27 cellular contexts compared by ENCODE assay signal in genomic region chr6:97147421-97147820, GRCh38.
"Had no signal": no experiment of that assay in that cellular context is flagged by ENCODE, and none has a peak within 500 bp of the region (broad histone marks: within the 10 kb centered on the region; RNA-seq: fewer than 3 reads in every experiment).

No MANE protein-coding gene starts in this region.

- H3K36me3 ChIP-seq: ovary, right lobe of liver, thoracic aorta, thyroid gland, vagina had no signal

- ATAC-seq: psoas muscle; right cardiac atrium; right lobe of liver; stimulated activated effector memory CD8-positive, alpha-beta T cell treated with anti-CD3 and anti-CD28 coated beads, Interleukin-12 subunit alpha, Interleukin-12 subunit beta, amount 100 ng/mL, for 72 hours; stimulated activated naive B cell treated with anti-CD40 and anti-IgM and Interleukin-4, amounts not matched to agents 10 μg/mL and 1 μg/mL and 100 μg/mL, for 72 hours had no signal

- H3K4me1 ChIP-seq: neural progenitor cell, parathyroid adenoma, psoas muscle, right lobe of liver, sigmoid colon, stomach, thyroid gland, tibial nerve, vagina had no signal

- H3K9ac ChIP-seq: neural progenitor cell, parathyroid adenoma had no signal

- H3K4me2 ChIP-seq: neural progenitor cell had no signal

- H3K9me3 Mint-ChIP-seq: nephron; neural progenitor cell; stimulated activated effector memory CD8-positive, alpha-beta T cell treated with anti-CD3 and anti-CD28 coated beads, Interleukin-12 subunit alpha, Interleukin-12 subunit beta, amount 100 ng/mL, for 72 hours; stimulated activated naive B cell treated with anti-CD40 and anti-IgM and Interleukin-4, amounts not matched to agents 10 μg/mL and 1 μg/mL and 100 μg/mL, for 72 hours; stimulated activated naive CD8-positive, alpha-beta T cell treated with anti-CD3 and anti-CD28 coated beads, Interleukin-15, Interleukin-2, amounts not matched to agents 100 ng/mL and 50 ng/mL, for 24 hours had no signal

- H2AFZ ChIP-seq: neural progenitor cell, parathyroid adenoma had no signal

- H3K27ac Mint-ChIP-seq: nephron; neural progenitor cell; progenitor cell of endocrine pancreas; stimulated activated effector memory CD8-positive, alpha-beta T cell treated with anti-CD3 and anti-CD28 coated beads, Interleukin-12 subunit alpha, Interleukin-12 subunit beta, amount 100 ng/mL, for 72 hours; stimulated activated naive B cell treated with anti-CD40 and anti-IgM and Interleukin-4, amounts not matched to agents 10 μg/mL and 1 μg/mL and 100 μg/mL, for 72 hours; stimulated activated naive CD8-positive, alpha-beta T cell treated with anti-CD3 and anti-CD28 coated beads, Interleukin-15, Interleukin-2, amounts not matched to agents 100 ng/mL and 50 ng/mL, for 24 hours had no signal

- H3K27ac ChIP-seq: neural progenitor cell, ovary, parathyroid adenoma, psoas muscle, right lobe of liver, sigmoid colon, stomach, thoracic aorta, thyroid gland, tibial nerve, upper lobe of left lung, vagina had no signal

- H3K4me1 Mint-ChIP-seq: nephron; neural progenitor cell; stimulated activated effector memory CD8-positive, alpha-beta T cell treated with anti-CD3 and anti-CD28 coated beads, Interleukin-12 subunit alpha, Interleukin-12 subunit beta, amount 100 ng/mL, for 72 hours; stimulated activated naive B cell treated with anti-CD40 and anti-IgM and Interleukin-4, amounts not matched to agents 10 μg/mL and 1 μg/mL and 100 μg/mL, for 72 hours had no signal

- DNase-seq: occipital lobe; ovary; posterior cingulate gyrus; psoas muscle; right cardiac atrium; right lobe of liver; sigmoid colon; small intestine; stimulated activated CD4-positive, alpha-beta T cell treated with anti-CD3 and anti-CD28 coated beads, Interleukin-15, amount 100 ng/mL, for 24 hours; stimulated activated CD4-positive, alpha-beta T cell treated with anti-CD3 and anti-CD28 coated beads, Interleukin-2, amount 100 ng/mL, for 24 hours; stimulated activated CD4-positive, alpha-beta T cell treated with anti-CD3 and anti-CD28 coated beads, Interleukin-2, amount 100 ng/mL, for 48 hours; stimulated activated CD4-positive, alpha-beta T cell treated with anti-CD3 and anti-CD28 coated beads, Interleukin-4, amount 100 ng/mL, for 24 hours; stimulated activated naive B cell treated with anti-CD40 and anti-IgM and Interleukin-4, amounts not matched to agents 10 μg/mL and 1 μg/mL and 100 μg/mL, for 72 hours; stimulated activated naive CD4-positive, alpha-beta T cell treated with Interleukin-2 at 50 U/mL for 16 hours; stomach; thyroid gland; trophoblast cell; upper lobe of left lung had no signal

- H3K27me3 Mint-ChIP-seq: progenitor cell of endocrine pancreas; stimulated activated naive B cell treated with anti-CD40 and anti-IgM and Interleukin-4, amounts not matched to agents 10 μg/mL and 1 μg/mL and 100 μg/mL, for 72 hours; stimulated activated naive CD8-positive, alpha-beta T cell treated with anti-CD3 and anti-CD28 coated beads, Interleukin-15, Interleukin-2, amounts not matched to agents 100 ng/mL and 50 ng/mL, for 24 hours had no signal

- H3K27me3 ChIP-seq: neural progenitor cell, ovary, right lobe of liver, sigmoid colon, stomach, thyroid gland, tibial nerve, upper lobe of left lung, vagina had no signal

- H3K4me3 Mint-ChIP-seq: nephron; neural progenitor cell; stimulated activated effector memory CD8-positive, alpha-beta T cell treated with anti-CD3 and anti-CD28 coated beads, Interleukin-12 subunit alpha, Interleukin-12 subunit beta, amount 100 ng/mL, for 72 hours; stimulated activated naive B cell treated with anti-CD40 and anti-IgM and Interleukin-4, amounts not matched to agents 10 μg/mL and 1 μg/mL and 100 μg/mL, for 72 hours; stimulated activated naive CD8-positive, alpha-beta T cell treated with anti-CD3 and anti-CD28 coated beads, Interleukin-15, Interleukin-2, amounts not matched to agents 100 ng/mL and 50 ng/mL, for 24 hours had no signal

- H3K9me3 ChIP-seq: ovary, psoas muscle, right lobe of liver, sigmoid colon, stomach, thoracic aorta, thyroid gland, tibial nerve, upper lobe of left lung, vagina had no signal

- H3K79me2 ChIP-seq: parathyroid adenoma had no signal

- H3K4me3 ChIP-seq: neural progenitor cell, ovary, psoas muscle, right lobe of liver, sigmoid colon, stomach, thoracic aorta, thyroid gland, tibial nerve, upper lobe of left lung, vagina had no signal
